In the genomic region with DNA sequence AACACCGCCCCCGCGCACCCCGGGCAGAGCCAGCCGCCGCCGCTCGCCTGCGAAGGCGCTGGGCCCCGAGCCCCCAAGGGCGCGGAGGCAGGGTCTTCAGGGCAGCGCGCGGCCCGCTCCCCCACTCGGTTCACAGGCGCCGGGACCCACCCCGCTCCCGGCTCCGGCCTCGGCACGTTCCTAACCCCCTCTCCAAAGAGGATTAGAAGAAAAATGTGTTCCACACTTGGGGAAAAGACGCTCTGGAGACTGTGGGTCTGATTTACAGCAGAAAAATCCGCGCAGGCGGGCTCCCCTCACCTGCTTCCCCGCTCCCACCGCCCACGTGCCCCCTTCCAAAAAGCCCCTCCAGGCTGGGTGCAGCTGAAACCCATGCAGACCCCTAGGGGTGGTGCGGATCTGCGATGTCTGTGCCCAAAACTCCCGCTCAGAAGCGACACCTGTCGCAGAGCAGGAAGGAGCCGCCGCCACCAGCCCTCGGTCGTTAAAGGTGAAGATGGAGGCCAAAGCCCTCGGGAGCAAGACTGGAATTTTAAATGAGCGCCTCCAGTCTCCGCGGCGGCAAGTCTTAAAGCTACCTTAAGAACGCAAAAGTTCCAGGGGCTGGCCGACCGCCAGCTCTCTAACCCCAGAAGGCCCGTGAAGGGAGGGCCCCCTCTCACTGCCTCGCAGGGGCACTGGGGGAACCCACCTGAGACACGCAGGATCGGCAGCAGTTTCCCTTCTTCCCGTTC, we compare ENCODE assay signal across 10 cellular contexts. TPM values are rescaled to one million over a fixed set of nuclear protein-coding genes. Genes with fewer than 3 reads are reported as not detected.
DNase-seq lines count a peak whose midpoint lies in the region; ATAC-seq and TF ChIP-seq lines count a peak whose summit lies in the region.
"Had no signal": no experiment of that assay in that cellular context is flagged by ENCODE, and none has a peak within 500 bp of the region (broad histone marks: within the 10 kb centered on the region; RNA-seq: fewer than 3 reads in every experiment).

No MANE protein-coding gene starts in this region.

- H3K4ac ChIP-seq in mesendoderm (ENCODE audit: low read depth, low read length): no peak overlapping the region

- peaks cover 45% of the 10 kb centered on the region for H3K27me3 ChIP-seq in A673 (replicated peaks; ENCODE audit: insufficient read depth, low read depth, low read length, poor library complexity)
- peaks cover 13% of the 10 kb centered on the region for H3K27me3 ChIP-seq in mesendoderm (ENCODE audit: insufficient read depth, low read length, poor library complexity)

- H3K56ac ChIP-seq in mesendoderm (ENCODE audit: low read length): no peak overlapping the region

- WGBS in mesendoderm (ENCODE audit: extremely low coverage, insufficient coverage, low lambda C conversion rate): no CpG with 5 or more reads among the region's 54 CpGs

- no peak overlapping the region for H4K8ac ChIP-seq in mesendoderm (ENCODE audit: low read depth, low read length)

- H3K9ac ChIP-seq in mesendoderm (ENCODE audit: low read length): no peak overlapping the region

- H3K9me3 ChIP-seq in A673 (ENCODE audit: low read depth, low read length, poor library complexity, severe bottlenecking): no peaks in the 10 kb centered on the region

- H3K4me3 Mint-ChIP-seq in Calu3 (ENCODE audit: low read depth, unreplicated experiment): peak overlapping the region; percentile 16
- H3K4me3 Mint-ChIP-seq in activated T-helper 1 cell treated with anti-CD3 and anti-CD28 coated beads, Interleukin-12 subunit alpha, Interleukin-12 subunit beta, Interleukin-2, Interleukin-4 antibody, amounts not matched to agents 30 ng/mL and 10 ng/mL and 1 ng/mL, durations not matched to agents 14 hours and 24 hours and 36 hours: peak overlapping the region; percentile 13

- H3K36me3 Mint-ChIP-seq in Calu3 (ENCODE audit: insufficient read depth, unreplicated experiment): peaks cover 26% of the 10 kb centered on the region
- H3K36me3 Mint-ChIP-seq in activated T-helper 1 cell treated with anti-CD3 and anti-CD28 coated beads, Interleukin-12 subunit alpha, Interleukin-12 subunit beta, Interleukin-2, Interleukin-4 antibody, amounts not matched to agents 30 ng/mL and 10 ng/mL and 1 ng/mL, durations not matched to agents 14 hours and 24 hours and 36 hours (ENCODE audit: low read depth): peaks cover 19% of the 10 kb centered on the region

- no peak overlapping the region for H3K27ac ChIP-seq in A673 (ENCODE audit: low read depth, low read length, poor library complexity, severe bottlenecking)
- no peak overlapping the region for H3K27ac ChIP-seq in mesendoderm (ENCODE audit: low read depth, low read length)

- H2AK5ac ChIP-seq in mesendoderm (ENCODE audit: low read length): no peak overlapping the region

- H3K4me2 ChIP-seq in mesendoderm (ENCODE audit: low read length): no peak overlapping the region

- H3K4me1 Mint-ChIP-seq in Calu3 (ENCODE audit: low read depth, unreplicated experiment): no peaks in the 10 kb centered on the region
- H3K4me1 Mint-ChIP-seq in activated T-helper 1 cell treated with anti-CD3 and anti-CD28 coated beads, Interleukin-12 subunit alpha, Interleukin-12 subunit beta, Interleukin-2, Interleukin-4 antibody, amounts not matched to agents 30 ng/mL and 10 ng/mL and 1 ng/mL, durations not matched to agents 14 hours and 24 hours and 36 hours (ENCODE audit: low read depth): peaks cover 18% of the 10 kb centered on the region

- ATAC-seq in HG02642 (IDR thresholded peaks at IDR 0.05; ENCODE audit: poor library complexity, unreplicated experiment) (no peak), GM21381 (IDR thresholded peaks at IDR 0.05; ENCODE audit: unreplicated experiment) (no peak)

- POLR2A ChIA-PET in A673 (lab: Charles Lee; ENCODE audit: low non-redundant PET): no interaction called here

- no peak overlapping the region for H2BK15ac ChIP-seq in mesendoderm (replicated peaks; ENCODE audit: low read depth)

- H3K27ac Mint-ChIP-seq in Calu3 (ENCODE audit: unreplicated experiment): no peak overlapping the region
- H3K27ac Mint-ChIP-seq in activated T-helper 1 cell treated with anti-CD3 and anti-CD28 coated beads, Interleukin-12 subunit alpha, Interleukin-12 subunit beta, Interleukin-2, Interleukin-4 antibody, amounts not matched to agents 30 ng/mL and 10 ng/mL and 1 ng/mL, durations not matched to agents 14 hours and 24 hours and 36 hours: no peak overlapping the region

- H3K23ac ChIP-seq in mesendoderm (ENCODE audit: low read length): peak overlapping the region; percentile 50

- H4K5ac ChIP-seq in mesendoderm (ENCODE audit: low read length): no peak overlapping the region

- H3K9me3 Mint-ChIP-seq in Calu3 (ENCODE audit: low read depth, unreplicated experiment): no peaks in the 10 kb centered on the region
- no peaks in the 10 kb centered on the region for H3K9me3 Mint-ChIP-seq in activated T-helper 1 cell treated with anti-CD3 and anti-CD28 coated beads, Interleukin-12 subunit alpha, Interleukin-12 subunit beta, Interleukin-2, Interleukin-4 antibody, amounts not matched to agents 30 ng/mL and 10 ng/mL and 1 ng/mL, durations not matched to agents 14 hours and 24 hours and 36 hours

- peaks cover 39% of the 10 kb centered on the region for H3K27me3 Mint-ChIP-seq in Calu3 (ENCODE audit: unreplicated experiment)
- H3K27me3 Mint-ChIP-seq in activated T-helper 1 cell treated with anti-CD3 and anti-CD28 coated beads, Interleukin-12 subunit alpha, Interleukin-12 subunit beta, Interleukin-2, Interleukin-4 antibody, amounts not matched to agents 30 ng/mL and 10 ng/mL and 1 ng/mL, durations not matched to agents 14 hours and 24 hours and 36 hours (ENCODE audit: insufficient read depth): peaks cover 39% of the 10 kb centered on the region

- peaks cover 8% of the 10 kb centered on the region for H3K36me3 ChIP-seq in A673 (ENCODE audit: insufficient read depth, low read length, poor library complexity, severe bottlenecking)
- H3K36me3 ChIP-seq in mesendoderm (ENCODE audit: control insufficient read depth, insufficient read depth, low read length): no peaks in the 10 kb centered on the region

- no peak overlapping the region for H2BK120ac ChIP-seq in mesendoderm (ENCODE audit: low read depth, low read length)

- intact Hi-C loops in A673 (cut with micrococcal nuclease; ENCODE audit: unreplicated experiment): loop anchor here (5.0 kb wide), 2 partner anchors 73 to 128 kb away; no protein-coding TSS in a partner anchor
- intact Hi-C loops in Calu3 (cut with micrococcal nuclease; ENCODE audit: unreplicated experiment): no loop called here
- intact Hi-C loops in activated T-helper 1 cell treated with anti-CD3 and anti-CD28 coated beads, Interleukin-12 subunit alpha, Interleukin-12 subunit beta, Interleukin-2, Interleukin-4 antibody, amounts not matched to agents 30 ng/mL and 10 ng/mL and 1 ng/mL, durations not matched to agents 14 hours and 24 hours and 36 hours (cut with micrococcal nuclease): loop anchor here (5.0 kb wide), 1 partner anchor 73 kb away; no protein-coding TSS in a partner anchor

- TF ChIP-seq CTCF in A673 (conservative IDR thresholded peaks at IDR 0.05; ENCODE audit: low read depth, low read length) (no peak), Calu3 (IDR thresholded peaks at IDR 0.05; ENCODE audit: unreplicated experiment) (no peak)

- CTCF ChIA-PET in A673 (lab: Charles Lee) (no interaction called here), Calu3 (lab: Charles Lee) (interaction anchor here (1.0 kb wide), 1 partner anchor 24 kb away, joined by 4 read pairs; no protein-coding TSS in a partner anchor)

- H3K18ac ChIP-seq in mesendoderm (ENCODE audit: low read length): no peak overlapping the region

- H3K79me1 ChIP-seq in mesendoderm (ENCODE audit: low read length): peaks cover 2% of the 10 kb centered on the region

- BruUV-seq in A673 (replicated peaks; lab: Mats Ljungman, UMichigan) (no TSS peak), Calu3 (replicated peaks; lab: Mats Ljungman, UMichigan) (no TSS peak)

- peaks cover 11% of the 10 kb centered on the region for H3K4me1 ChIP-seq in A673 (ENCODE audit: insufficient read depth, low read length, poor library complexity, severe bottlenecking)
- peaks cover 2% of the 10 kb centered on the region for H3K4me1 ChIP-seq in mesendoderm (ENCODE audit: control insufficient read depth, low read depth, low read length)

- DNase-seq in A673 (ENCODE audit: low spot score) (no peak), Calu3 (no peak), mesendoderm (peak; percentile 59), NCI-H2081 (lab: John Stamatoyannopoulos, UW) (no peak), amniotic stem cell (lab: John Stamatoyannopoulos, UW) (no peak)
- no peak for DNase-seq in activated T-helper 1 cell treated with anti-CD3 and anti-CD28 coated beads, Interleukin-12 subunit alpha, Interleukin-12 subunit beta, Interleukin-2, Interleukin-4 antibody, amounts not matched to agents 30 ng/mL and 10 ng/mL and 1 ng/mL, durations not matched to agents 14 hours and 24 hours and 36 hours (ENCODE audit: low spot score)
- DNase-seq: activated effector memory CD4-positive, alpha-beta T cell treated with Interleukin-2 at 50 U/mL for 16 hours; kidney glomerular epithelial cell had no signal

- H3K79me2 ChIP-seq in mesendoderm (ENCODE audit: control insufficient read depth, insufficient read depth, low read length): no peaks in the 10 kb centered on the region

- H2BK5ac ChIP-seq in mesendoderm (ENCODE audit: low read length): no peak overlapping the region

- H3K4me3 ChIP-seq in A673 (ENCODE audit: low read depth, low read length, poor library complexity, severe bottlenecking) (peak overlapping the region; percentile 37), mesendoderm (ENCODE audit: low read length) (no peak overlapping the region)

RNA-seq across cellular contexts. Expression of gene CHD5, which starts 0.6 kb away (rescaled TPM):
- total RNA-seq in A673 (2021): 0.22 and 0.58 TPM in 2 replicates
- 0.27 and 0.28 TPM in 2 replicates for total RNA-seq in Calu3 (2022)
- total RNA-seq in activated T-helper 1 cell treated with anti-CD3 and anti-CD28 coated beads, Interleukin-12 subunit alpha, Interleukin-12 subunit beta, Interleukin-2, Interleukin-4 antibody, amounts not matched to agents 30 ng/mL and 10 ng/mL and 1 ng/mL, durations not matched to agents 14 hours and 24 hours and 36 hours: 0.62 and 0.83 TPM in 2 replicates
- 0.35 TPM for polyA plus RNA-seq in mesendoderm (2013, experiment 1 of 2)
- polyA plus RNA-seq in mesendoderm (2013, experiment 2 of 2): 0.53 TPM

RNA-seq across cellular contexts. Expression of gene RPL22, which starts 18.6 kb away (rescaled TPM):
- total RNA-seq in A673 (2021) (436 and 494 TPM in 2 replicates), Calu3 (2022) (256 and 259 TPM in 2 replicates)
- 421 and 457 TPM in 2 replicates for total RNA-seq in activated T-helper 1 cell treated with anti-CD3 and anti-CD28 coated beads, Interleukin-12 subunit alpha, Interleukin-12 subunit beta, Interleukin-2, Interleukin-4 antibody, amounts not matched to agents 30 ng/mL and 10 ng/mL and 1 ng/mL, durations not matched to agents 14 hours and 24 hours and 36 hours
- 1,162 TPM for polyA plus RNA-seq in mesendoderm (2013, experiment 1 of 2)
- 1,142 TPM for polyA plus RNA-seq in mesendoderm (2013, experiment 2 of 2)

RNA-seq across cellular contexts. Expression of gene RNF207, which starts 25.2 kb away (rescaled TPM):
- total RNA-seq in A673 (2021) (6.4 and 12.5 TPM in 2 replicates), Calu3 (2022) (146 and 160 TPM in 2 replicates)
- total RNA-seq in activated T-helper 1 cell treated with anti-CD3 and anti-CD28 coated beads, Interleukin-12 subunit alpha, Interleukin-12 subunit beta, Interleukin-2, Interleukin-4 antibody, amounts not matched to agents 30 ng/mL and 10 ng/mL and 1 ng/mL, durations not matched to agents 14 hours and 24 hours and 36 hours: 65.8 and 71.6 TPM in 2 replicates
- 0.31 TPM for polyA plus RNA-seq in mesendoderm (2013, experiment 1 of 2)
- polyA plus RNA-seq in mesendoderm (2013, experiment 2 of 2): 0.41 TPM

RNA-seq across cellular contexts. Expression of gene ICMT, which starts 55.0 kb away (rescaled TPM):
- total RNA-seq in A673 (2021) (94.5 and 104 TPM in 2 replicates), Calu3 (2022) (54.5 and 56.2 TPM in 2 replicates)
- total RNA-seq in activated T-helper 1 cell treated with anti-CD3 and anti-CD28 coated beads, Interleukin-12 subunit alpha, Interleukin-12 subunit beta, Interleukin-2, Interleukin-4 antibody, amounts not matched to agents 30 ng/mL and 10 ng/mL and 1 ng/mL, durations not matched to agents 14 hours and 24 hours and 36 hours: 65.0 and 65.9 TPM in 2 replicates
- polyA plus RNA-seq in mesendoderm (2013, experiment 1 of 2): 54.8 TPM
- 54.8 TPM for polyA plus RNA-seq in mesendoderm (2013, experiment 2 of 2)
